Comparison of ENCODE assay signal across 1 cellular context in the genomic region with DNA sequence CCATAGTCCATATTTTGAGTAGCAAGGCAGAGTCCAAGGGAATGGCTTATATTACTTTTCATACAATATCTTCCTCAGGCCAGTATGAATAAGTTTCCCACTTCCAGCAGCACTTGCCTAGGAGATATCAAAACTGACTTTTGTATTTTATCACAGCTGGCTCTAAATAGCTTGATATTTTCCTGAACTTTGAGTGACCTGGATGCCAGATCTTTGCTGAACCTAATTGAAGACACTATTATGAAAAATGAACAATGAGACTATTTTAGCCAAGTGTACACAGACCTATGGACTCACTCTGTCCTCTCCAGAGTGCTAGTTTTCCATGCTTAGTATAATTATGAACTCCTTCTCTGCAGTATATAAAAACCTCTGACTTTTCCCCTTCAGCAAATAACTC.
TF ChIP-seq lines count a peak whose summit lies in the region.

No MANE protein-coding gene starts in this region.

TF ChIP-seq in endothelial cell of umbilical vein, 7 proteins besides CTCF, POLR2A, EP300 and RAD21 (continued from another document):
- TF ChIP-seq JUN (IDR thresholded peaks at IDR 0.05; ENCODE audit: borderline replicate concordance, insufficient read depth, insufficient read length, low read depth) (no peak), POLR2AphosphoS5 (IDR thresholded peaks at IDR 0.05; ENCODE audit: insufficient read depth, low read depth, low read length) (no peak), MYC (IDR thresholded peaks at IDR 0.05; ENCODE audit: low read depth, low read length) (no peak), FOS (IDR thresholded peaks at IDR 0.05; ENCODE audit: borderline replicate concordance, insufficient read depth, low read length) (no peak), GATA2 (IDR thresholded peaks at IDR 0.05; ENCODE audit: insufficient read depth, insufficient read length, low read depth, low read length) (no peak), EZH2 (IDR thresholded peaks at IDR 0.05; ENCODE audit: borderline replicate concordance, low read depth, low read length, severe bottlenecking) (no peak)
